In the genomic region with DNA sequence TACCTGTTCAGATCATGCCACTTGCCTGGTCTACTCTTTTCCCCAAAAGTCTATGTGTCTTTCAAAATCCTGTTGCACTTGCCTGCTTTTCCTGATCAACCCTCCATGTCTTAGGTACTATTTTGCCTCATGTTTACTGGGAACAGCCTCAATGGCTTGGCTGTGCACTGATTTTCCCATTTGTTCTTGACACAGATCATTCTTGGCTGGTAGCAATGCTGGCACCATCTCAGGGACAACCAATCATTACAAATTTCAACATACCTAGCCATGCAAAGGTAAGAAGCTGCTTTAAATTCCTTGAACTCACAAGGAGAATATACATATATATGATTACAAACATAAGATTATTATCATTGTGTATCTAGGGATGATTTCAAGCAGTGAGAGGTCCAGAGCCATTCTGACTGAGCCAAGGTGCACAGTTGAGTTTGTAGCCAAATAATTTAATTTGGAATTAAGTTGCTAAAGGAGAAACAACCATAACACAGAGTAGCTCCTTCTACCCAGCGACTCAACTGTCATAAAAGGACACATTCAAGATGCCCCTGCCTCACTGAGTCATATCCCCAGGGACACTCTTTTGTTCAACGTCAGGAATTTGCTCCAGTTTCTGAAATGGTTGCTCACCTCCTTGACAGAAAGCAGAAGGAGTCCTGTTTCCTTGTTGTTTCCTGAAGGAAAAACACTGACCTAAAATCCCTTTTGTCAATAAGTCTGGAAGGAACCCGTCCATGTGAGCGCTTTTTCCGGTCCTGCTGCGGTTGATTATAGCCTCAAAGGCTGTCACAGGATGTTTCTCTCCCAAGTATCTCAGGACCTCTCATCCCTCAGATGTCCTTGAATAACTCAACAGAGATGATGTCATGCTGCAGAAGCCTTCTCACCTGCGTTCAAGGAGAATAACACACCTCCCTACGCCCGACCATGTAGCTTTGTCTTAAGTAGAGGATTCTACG, we compare ENCODE assay signal across 21 cellular contexts.
DNase-seq lines count a peak whose midpoint lies in the region; ATAC-seq and TF ChIP-seq lines count a peak whose summit lies in the region.
"Had no signal": no experiment of that assay in that cellular context is flagged by ENCODE, and none has a peak within 500 bp of the region (broad histone marks: within the 10 kb centered on the region; RNA-seq: fewer than 3 reads in every experiment).

No MANE protein-coding gene starts in this region.

- H3K4me3 ChIP-seq in heart left ventricle (no peak overlapping the region), mammary epithelial cell (replicated peaks in 1 of 3; ENCODE audit: insufficient read depth in 1 of 3, low read depth in 2 of 3, low read length in 3 of 3) (no peak overlapping the region), hepatocyte (no peak overlapping the region), prostate gland (no peak overlapping the region)
- H3K4me3 ChIP-seq: A549, coronary artery, lower lobe of right lung, PC-9, upper lobe of left lung had no signal

- H4K20me1 ChIP-seq in mammary epithelial cell (ENCODE audit: insufficient read depth, low read length) (no peaks in the 10 kb centered on the region), hepatocyte (ENCODE audit: insufficient read depth, poor library complexity, severe bottlenecking) (no peaks in the 10 kb centered on the region)

- H3K27ac ChIP-seq in heart left ventricle (peak overlapping the region in 7 of 12 donors; percentile 3 to 61 (median 27)), mammary epithelial cell (ENCODE audit: insufficient read depth, low read depth, low read length) (no peak overlapping the region), hepatocyte (no peak overlapping the region), prostate gland (no peak overlapping the region)
- H3K27ac ChIP-seq: A549, coronary artery, lower lobe of right lung, PC-9 had no signal

- no peak for TF ChIP-seq POLR2A in heart left ventricle (IDR thresholded peaks at IDR 0.05)
- TF ChIP-seq POLR2A in prostate gland (IDR thresholded peaks at IDR 0.05): no peak

- H3K4me2 ChIP-seq in mammary epithelial cell (ENCODE audit: insufficient read depth, low read depth, low read length) (no peak overlapping the region), hepatocyte (no peak overlapping the region)
- H3K4me2 ChIP-seq: A549, PC-9 had no signal

- H3K9me3 ChIP-seq in heart left ventricle (no peaks in the 10 kb centered on the region), mammary epithelial cell (replicated peaks; ENCODE audit: insufficient read depth, low read length) (no peaks in the 10 kb centered on the region), hepatocyte (ENCODE audit: low read depth) (no peaks in the 10 kb centered on the region), prostate gland (no peaks in the 10 kb centered on the region)
- H3K9me3 ChIP-seq: A549, lower lobe of right lung, upper lobe of left lung had no signal

- H3K79me2 ChIP-seq in mammary epithelial cell (ENCODE audit: insufficient read depth, low read length) (no peaks in the 10 kb centered on the region), hepatocyte (no peaks in the 10 kb centered on the region)

- 51 to 61% (median 58%) methylated on average over 10 of the region's 10 CpGs for WGBS in heart left ventricle, 4 donors
- 79% methylated on average over 10 of the region's 10 CpGs for WGBS in mammary epithelial cell (ENCODE audit: low coverage, missing lambda C conversion rate)
- WGBS in hepatocyte (ENCODE audit: low lambda C conversion rate, missing lambda C conversion rate): 65% methylated on average over 10 of the region's 10 CpGs
- 82% methylated on average over 10 of the region's 10 CpGs for WGBS in prostate gland

- no peaks in the 10 kb centered on the region for H3K36me3 Mint-ChIP-seq in stimulated activated effector memory CD8-positive, alpha-beta T cell treated with anti-CD3 and anti-CD28 coated beads, Interleukin-12 subunit alpha, Interleukin-12 subunit beta, amount 100 ng/mL, for 72 hours
- H3K36me3 Mint-ChIP-seq: activated naive CD4-positive, alpha-beta T cell treated with anti-CD3 and anti-CD28 coated beads, Interleukin-2, amount 50 U/mL, for 24 hours had no signal

- H3K9me3 Mint-ChIP-seq in stimulated activated effector memory CD8-positive, alpha-beta T cell treated with anti-CD3 and anti-CD28 coated beads, Interleukin-12 subunit alpha, Interleukin-12 subunit beta, amount 100 ng/mL, for 72 hours: peaks cover 2% of the 10 kb centered on the region
- H3K9me3 Mint-ChIP-seq: activated B cell treated with CpG ODN at 0.5 μM for 24 hours; stimulated activated naive CD8-positive, alpha-beta T cell treated with anti-CD3 and anti-CD28 coated beads, Interleukin-15, Interleukin-2, amounts not matched to agents 100 ng/mL and 50 ng/mL, for 24 hours had no signal

- in situ Hi-C loops in mammary epithelial cell (cut with MboI; ENCODE audit: low sequenced_read_pairs in 2 of 2): no loop called here

- DNase-seq in heart left ventricle (peak in 2 of 5 donors; percentile 27 to 42), Right ventricle myocardium inferior (ENCODE audit: missing footprints) (no peak), mammary epithelial cell (no peak), left kidney (ENCODE audit: low read depth, low spot score) (peak; percentile 9), ureter (ENCODE audit: low spot score) (peak; percentile 17), hepatocyte (ENCODE audit: low spot score) (no peak), prostate gland (ENCODE audit: low spot score) (no peak)
- no peak for DNase-seq in stimulated activated effector memory CD8-positive, alpha-beta T cell treated with anti-CD3 and anti-CD28 coated beads, Interleukin-12 subunit alpha, Interleukin-12 subunit beta, amount 100 ng/mL, for 72 hours (ENCODE audit: low spot score in 2 of 2)
- DNase-seq: activated B cell treated with CpG ODN at 0.5 μM for 24 hours; activated T-cell treated with anti-CD3 and anti-CD28 coated beads, Interleukin-2, amount 50 U/mL, for 72 hours; C1 segment of cervical spinal cord; DMS 273 treated with DMSO at 0.1 percent for 48 hours; lower lobe of right lung; NCI-H1436 treated with DMSO at 0.1 percent for 48 hours; NCI-H226; PC-9; upper lobe of left lung had no signal

- H3K27ac Mint-ChIP-seq in stimulated activated effector memory CD8-positive, alpha-beta T cell treated with anti-CD3 and anti-CD28 coated beads, Interleukin-12 subunit alpha, Interleukin-12 subunit beta, amount 100 ng/mL, for 72 hours: no peak overlapping the region
- H3K27ac Mint-ChIP-seq: activated B cell treated with CpG ODN at 0.5 μM for 24 hours; activated naive CD4-positive, alpha-beta T cell treated with anti-CD3 and anti-CD28 coated beads, Interleukin-2, amount 50 U/mL, for 24 hours; activated T-cell treated with anti-CD3 and anti-CD28 coated beads, Interleukin-2, amount 50 U/mL, for 72 hours; stimulated activated naive CD8-positive, alpha-beta T cell treated with anti-CD3 and anti-CD28 coated beads, Interleukin-15, Interleukin-2, amounts not matched to agents 100 ng/mL and 50 ng/mL, for 24 hours had no signal

- dilution Hi-C loops in mammary epithelial cell (cut with HindIII; ENCODE audit: low sequenced_read_pairs): no loop called here

- peak overlapping the region; percentile 21 for H2AFZ ChIP-seq in mammary epithelial cell (ENCODE audit: low read depth, low read length)
- no peak overlapping the region for H2AFZ ChIP-seq in hepatocyte
- H2AFZ ChIP-seq: PC-9 had no signal

- CTCF ChIA-PET in mammary epithelial cell (lab: Charles Lee; ENCODE audit: low non-redundant PET): no interaction called here

- H3K36me3 ChIP-seq in heart left ventricle (no peaks in the 10 kb centered on the region), mammary epithelial cell (ENCODE audit: insufficient read depth, low read length) (no peaks in the 10 kb centered on the region), hepatocyte (replicated peaks; ENCODE audit: insufficient read depth, low read depth) (no peaks in the 10 kb centered on the region), prostate gland (no peaks in the 10 kb centered on the region)
- H3K36me3 ChIP-seq: lower lobe of right lung, upper lobe of left lung had no signal

- H3K27me3 ChIP-seq in heart left ventricle (no peaks in the 10 kb centered on the region), mammary epithelial cell (ENCODE audit: insufficient read depth, low read length) (no peaks in the 10 kb centered on the region), hepatocyte (no peaks in the 10 kb centered on the region), prostate gland (replicated peaks; ENCODE audit: insufficient read depth) (no peaks in the 10 kb centered on the region)
- H3K27me3 ChIP-seq: upper lobe of left lung had no signal

- no peaks in the 10 kb centered on the region for H3K9me2 ChIP-seq in hepatocyte (replicated peaks; ENCODE audit: insufficient read depth)

- ATAC-seq in heart left ventricle: peak in 3 of 4 donors; percentile 13 to 95 (median 51)
- no peak for ATAC-seq in Right ventricle myocardium inferior
- ATAC-seq in stimulated activated effector memory CD8-positive, alpha-beta T cell treated with anti-CD3 and anti-CD28 coated beads, Interleukin-12 subunit alpha, Interleukin-12 subunit beta, amount 100 ng/mL, for 72 hours: no peak
- ATAC-seq: A549; activated T-cell treated with anti-CD3 and anti-CD28 coated beads, Interleukin-2, amount 50 U/mL, for 72 hours; lower lobe of right lung had no signal

- H3K4me3 Mint-ChIP-seq in stimulated activated effector memory CD8-positive, alpha-beta T cell treated with anti-CD3 and anti-CD28 coated beads, Interleukin-12 subunit alpha, Interleukin-12 subunit beta, amount 100 ng/mL, for 72 hours: no peak overlapping the region
- H3K4me3 Mint-ChIP-seq: activated B cell treated with CpG ODN at 0.5 μM for 24 hours; activated naive CD4-positive, alpha-beta T cell treated with anti-CD3 and anti-CD28 coated beads, Interleukin-2, amount 50 U/mL, for 24 hours; activated T-cell treated with anti-CD3 and anti-CD28 coated beads, Interleukin-2, amount 50 U/mL, for 72 hours; stimulated activated naive CD8-positive, alpha-beta T cell treated with anti-CD3 and anti-CD28 coated beads, Interleukin-15, Interleukin-2, amounts not matched to agents 100 ng/mL and 50 ng/mL, for 24 hours had no signal

- H3K9ac ChIP-seq in mammary epithelial cell (ENCODE audit: insufficient read depth, low read length): no peak overlapping the region

- H3K4me1 ChIP-seq in heart left ventricle (peaks cover 0 to 12% (median 0%) of the 10 kb centered on the region in 12 donors), mammary epithelial cell (ENCODE audit: insufficient read depth, low read length) (peaks cover 9% of the 10 kb centered on the region), hepatocyte (ENCODE audit: insufficient read depth) (no peaks in the 10 kb centered on the region), prostate gland (replicated peaks) (no peaks in the 10 kb centered on the region)
- H3K4me1 ChIP-seq: A549, lower lobe of right lung had no signal

- H3K4me1 Mint-ChIP-seq in stimulated activated effector memory CD8-positive, alpha-beta T cell treated with anti-CD3 and anti-CD28 coated beads, Interleukin-12 subunit alpha, Interleukin-12 subunit beta, amount 100 ng/mL, for 72 hours: peaks cover under 1% of the 10 kb centered on the region
- H3K4me1 Mint-ChIP-seq: activated B cell treated with CpG ODN at 0.5 μM for 24 hours; activated naive CD4-positive, alpha-beta T cell treated with anti-CD3 and anti-CD28 coated beads, Interleukin-2, amount 50 U/mL, for 24 hours had no signal

- intact Hi-C loops in heart left ventricle (cut with DNase I) (no loop called here), Right ventricle myocardium inferior (cut with DNase I) (no loop called here), mammary epithelial cell (cut with micrococcal nuclease) (no loop called here), prostate gland (cut with DNase I) (no loop called here)

- no TSS peak for BruUV-seq in mammary epithelial cell (replicated peaks; lab: Mats Ljungman, UMichigan)

- TF ChIP-seq CTCF in heart left ventricle (IDR thresholded peaks at IDR 0.05): no peak
- TF ChIP-seq CTCF in mammary epithelial cell (conservative IDR thresholded peaks at IDR 0.05 in 1 of 2, IDR thresholded peaks at IDR 0.05 in 1 of 2; ENCODE audit: extremely low read depth in 1 of 2, insufficient read depth in 1 of 2, low read depth in 1 of 2, low read length in 2 of 2): no peak
- TF ChIP-seq CTCF in hepatocyte (IDR thresholded peaks at IDR 0.05; ENCODE audit: poor library complexity): no peak
- no peak for TF ChIP-seq CTCF in prostate gland (IDR thresholded peaks at IDR 0.05)

Comparison
In these comparisons a context has a peak if more than half of its experiments do, and no peak if none do; other contexts are left out.
1. ATAC-seq: peak in heart left ventricle (3 of 4); none in Right ventricle myocardium inferior (single experiment) and stimulated activated effector memory CD8-positive, alpha-beta T cell treated with anti-CD3 and anti-CD28 coated beads, Interleukin-12 subunit alpha, Interleukin-12 subunit beta, amount 100 ng/mL, for 72 hours (single experiment).
2. DNase-seq: peak in left kidney (single experiment) and ureter (single experiment); none in Right ventricle myocardium inferior (single experiment), mammary epithelial cell (single experiment), stimulated activated effector memory CD8-positive, alpha-beta T cell treated with anti-CD3 and anti-CD28 coated beads, Interleukin-12 subunit alpha, Interleukin-12 subunit beta, amount 100 ng/mL, for 72 hours (0 of 2), hepatocyte (single experiment) and prostate gland (single experiment).
3. H3K27ac ChIP-seq: peak in heart left ventricle (7 of 12); none in mammary epithelial cell (single experiment), hepatocyte (single experiment) and prostate gland (0 of 2).